ENCODE assay signal across 1 cellular context in the genomic region with DNA sequence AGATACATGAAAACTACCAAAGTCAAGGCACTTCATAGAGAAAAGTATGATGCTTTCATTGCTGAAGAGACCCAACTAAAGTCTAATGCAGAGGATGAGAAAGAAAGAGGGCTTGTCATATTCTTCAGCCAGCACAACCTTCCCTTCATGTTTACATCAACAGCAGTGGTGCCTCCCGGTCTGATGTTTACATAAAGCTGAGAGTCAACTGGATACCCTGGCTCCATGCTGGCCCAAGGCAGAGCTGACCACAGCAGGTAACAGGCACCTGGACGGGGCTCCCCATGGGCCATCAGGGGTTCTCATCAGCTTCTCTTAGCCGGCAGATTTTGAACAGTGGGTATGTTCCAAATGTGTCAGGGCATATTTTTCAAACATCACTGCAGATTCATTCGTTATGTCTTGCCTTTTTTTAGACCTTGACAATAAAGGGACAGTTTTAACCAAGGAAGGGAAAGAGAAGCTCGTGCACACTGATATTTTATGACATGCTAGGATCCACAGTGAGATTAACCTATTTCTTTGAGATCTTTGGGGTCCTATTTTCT.
TF ChIP-seq lines count a peak whose summit lies in the region.

No MANE protein-coding gene starts in this region.

TF ChIP-seq in H1, 55 proteins besides CTCF, POLR2A, EP300 and RAD21 (continued from another document):
- no peak for TF ChIP-seq USF2 (IDR thresholded peaks at IDR 0.05; ENCODE audit: low read length)
TF ChIP-seq in H1: peak in this region for 0.
